In genomic region chr1:183227963-183228649, GRCh38 we compare ENCODE assay signal across 8 cellular contexts. TPM values are rescaled to one million over a fixed set of nuclear protein-coding genes. Genes with fewer than 3 reads are reported as not detected.
A peak's percentile ranks its signal among the peaks of the same experiment; 100 is the strongest.
DNase-seq lines count a peak whose midpoint lies in the region; TF ChIP-seq lines count a peak whose summit lies in the region.

No MANE protein-coding gene starts in this region.

- no peaks in the 10 kb centered on the region for H3K27me3 ChIP-seq in H9 (ENCODE audit: insufficient read depth, low read length)

- H3K4me2 ChIP-seq in H9 (ENCODE audit: insufficient read depth, insufficient read length, low read length) = no peak overlapping the region

- peak; percentile 87 for TF ChIP-seq CTCF in H9 (conservative IDR thresholded peaks at IDR 0.05)

- peaks cover 12% of the 10 kb centered on the region; the same call in 1 of the 2 replicates for H3K4me1 ChIP-seq in H9 (ENCODE audit: insufficient read depth, low read length)

- no peak overlapping the region for H2BK12ac ChIP-seq in H9 (ENCODE audit: insufficient read length, low read depth, low read length)

- no peak overlapping the region for H3K9ac ChIP-seq in H9 (ENCODE audit: extremely low read depth, insufficient read length, low read length)

- no peaks in the 10 kb centered on the region for H3K27me3 Mint-ChIP-seq in H9 (ENCODE audit: low read depth)

- DNase-seq in NCI-H2196 (lab: John Stamatoyannopoulos, UW; ENCODE audit: unreplicated experiment) (peak; percentile 35), NCI-H2196 treated with DMSO at 0.1 percent for 48 hours (lab: John Stamatoyannopoulos, UW; ENCODE audit: unreplicated experiment) (no peak), H9 (peak; percentile 81), NOMO-1 treated with dmso at 0.1 percent for 144 hours (lab: John Stamatoyannopoulos, UW; ENCODE audit: unreplicated experiment) (peak; percentile 17), amniotic epithelial cell (ENCODE audit: low read depth) (peak; percentile 53), iPS-NIHi11 (ENCODE audit: low spot score) (peak; percentile 74)
- peak; percentile 16 to 36 for DNase-seq in stimulated activated CD8-positive, alpha-beta memory T cell treated with anti-CD3 and anti-CD28 coated beads, Interleukin-2, amount 100 ng/mL, for 48 hours (ENCODE audit: low read depth in 2 of 2)
- no peak for DNase-seq in effector CD4-positive, alpha-beta T cell

- H3K23ac ChIP-seq in H9 (ENCODE audit: insufficient read length, low read depth, low read length) = no peak overlapping the region

- H3T11ph ChIP-seq in H9 (ENCODE audit: low read length) = no peak overlapping the region

- no peak overlapping the region for H2BK20ac ChIP-seq in H9 (ENCODE audit: low read depth, low read length, poor library complexity, severe bottlenecking)

- no peaks in the 10 kb centered on the region; a peak in 1 of 7 replicates for H3K36me3 Mint-ChIP-seq in H9 (ENCODE audit: insufficient read depth in 1 of 3, low read depth in 3 of 3)

- no CpG with 5 or more reads among the region's 11 CpGs for WGBS in H9 (ENCODE audit: extremely low coverage, insufficient read length, low lambda C conversion rate)

- H3K79me1 ChIP-seq in H9 (ENCODE audit: insufficient read depth, low read depth, low read length, poor library complexity, severe bottlenecking) = no peaks in the 10 kb centered on the region

- H3K79me2 ChIP-seq in H9 (ENCODE audit: insufficient read depth, low read length) = no peaks in the 10 kb centered on the region

- no peak overlapping the region for H3K18ac ChIP-seq in H9 (ENCODE audit: insufficient read length, low read depth, low read length)

- H2AK5ac ChIP-seq in H9 (ENCODE audit: insufficient read length, low read length) = no peak overlapping the region

- no peaks in the 10 kb centered on the region for H3K9me3 Mint-ChIP-seq in H9

- H3K27ac ChIP-seq in H9 (ENCODE audit: insufficient read length, low read depth, low read length) = no peak overlapping the region

- no peak overlapping the region for H3K14ac ChIP-seq in H9 (ENCODE audit: insufficient read depth, low read length)

- H4K91ac ChIP-seq in H9 (ENCODE audit: insufficient read length, low read depth, low read length) = no peak overlapping the region

- no peak overlapping the region for H3K4me3 Mint-ChIP-seq in H9

- H2BK5ac ChIP-seq in H9 (ENCODE audit: insufficient read length, low read length) = no peak overlapping the region

- no peaks in the 10 kb centered on the region for H3K23me2 ChIP-seq in H9 (ENCODE audit: insufficient read length, low read depth, low read length, poor library complexity, severe bottlenecking)

- H3K4me1 Mint-ChIP-seq in H9 = peaks cover 12 to 23% of the 10 kb centered on the region in 2 experiments

- no peak overlapping the region for H3K27ac Mint-ChIP-seq in H9

- H4K20me1 ChIP-seq in H9 (ENCODE audit: control insufficient read depth, insufficient read depth, insufficient read length) = no peaks in the 10 kb centered on the region

- H3K56ac ChIP-seq in H9 (ENCODE audit: insufficient read length, low read depth, low read length) = no peak overlapping the region

- no peak overlapping the region for H2BK15ac ChIP-seq in H9 (ENCODE audit: low read depth, low read length)

- H4K5ac ChIP-seq in H9 (ENCODE audit: insufficient read length, low read depth, low read length) = no peak overlapping the region

- no peak overlapping the region for H4K8ac ChIP-seq in H9 (replicated peaks; ENCODE audit: insufficient read length, low read depth, low read length)

- H3K4ac ChIP-seq in H9 (ENCODE audit: low read depth, low read length) = no peak overlapping the region

- no peak overlapping the region for H2AFZ ChIP-seq in H9 (ENCODE audit: low read length)

- no peak overlapping the region for H2BK120ac ChIP-seq in H9 (ENCODE audit: low read depth, low read length, poor library complexity, severe bottlenecking)

- H3K9me3 ChIP-seq in H9 (ENCODE audit: control insufficient read depth, low read depth, low read length) = no peaks in the 10 kb centered on the region

RNA-seq across cellular contexts. Expression of gene LAMC2, which starts 42.0 kb away (rescaled TPM):
- 6.8 and 7.4 TPM in 2 replicates for total RNA-seq in H9 (2021)

Comparison
In these comparisons a context has a peak if more than half of its experiments do, and no peak if none do; other contexts are left out.
1. DNase-seq: peak in NCI-H2196 (single experiment), H9 (single experiment), NOMO-1 treated with dmso at 0.1 percent for 144 hours (single experiment), amniotic epithelial cell (single experiment), iPS-NIHi11 (single experiment) and stimulated activated CD8-positive, alpha-beta memory T cell treated with anti-CD3 and anti-CD28 coated beads, Interleukin-2, amount 100 ng/mL, for 48 hours (2 of 2); none in NCI-H2196 treated with DMSO at 0.1 percent for 48 hours (single experiment) and effector CD4-positive, alpha-beta T cell (single experiment).